In the genomic region with DNA sequence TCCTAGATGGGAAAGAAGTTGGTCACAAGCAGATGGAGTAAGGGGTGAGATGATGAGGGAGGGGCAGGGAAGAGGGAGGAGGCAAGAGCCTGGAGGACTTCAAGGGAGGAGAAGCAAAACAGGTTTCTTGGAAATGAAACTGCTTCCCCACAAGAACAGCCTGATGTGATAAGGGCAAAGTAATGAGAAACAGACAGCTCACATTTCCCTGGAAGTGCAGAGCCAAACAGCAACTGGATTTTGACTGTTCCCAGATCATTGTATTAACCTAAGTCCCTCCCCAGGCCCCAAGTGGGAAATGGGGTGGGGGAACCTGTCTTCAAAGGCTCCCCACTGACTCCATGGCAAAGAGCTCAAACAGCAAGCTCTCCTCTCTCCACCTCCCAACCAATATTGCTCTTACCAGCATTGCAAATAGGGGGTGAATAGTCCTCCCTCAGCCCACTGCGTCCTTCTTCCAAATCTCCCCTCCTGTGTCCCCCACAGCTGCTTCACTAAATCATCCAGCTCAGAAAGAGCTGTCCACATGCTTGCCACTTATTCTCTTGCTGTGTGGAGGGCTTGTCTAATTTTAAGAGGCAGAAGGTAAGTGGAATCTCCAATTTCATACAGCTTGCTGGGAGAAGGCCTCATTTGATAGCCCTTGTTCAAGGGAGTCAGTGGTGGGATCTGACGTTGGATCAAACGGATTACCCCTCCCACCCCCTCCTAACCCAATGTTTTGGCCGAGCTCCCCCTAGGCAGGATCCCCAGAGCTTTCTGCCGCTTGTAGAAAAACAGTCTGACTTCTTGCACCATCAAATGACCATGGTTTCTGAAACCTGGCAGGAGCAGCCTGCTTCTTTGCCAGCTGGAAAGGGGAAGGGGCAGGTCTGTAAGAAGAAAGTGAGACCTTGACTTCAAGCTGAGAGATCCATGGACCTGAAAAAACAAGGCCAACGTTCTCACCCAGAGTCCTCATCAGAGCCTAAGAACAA, we compare ENCODE assay signal across 17 cellular contexts. TPM values are rescaled to one million over a fixed set of nuclear protein-coding genes. Genes with fewer than 3 reads are reported as not detected.
DNase-seq lines count a peak whose midpoint lies in the region; ATAC-seq and TF ChIP-seq lines count a peak whose summit lies in the region.
"Had no signal": no experiment of that assay in that cellular context is flagged by ENCODE, and none has a peak within 500 bp of the region (broad histone marks: within the 10 kb centered on the region; RNA-seq: fewer than 3 reads in every experiment).

No MANE protein-coding gene starts in this region.

- no peak for TF ChIP-seq CTCF in mucosa of descending colon (IDR thresholded peaks at IDR 0.05)
- no peak for TF ChIP-seq CTCF in upper lobe of right lung (IDR thresholded peaks at IDR 0.05)

- ATAC-seq in mucosa of descending colon (peak; percentile 66), upper lobe of right lung (peak; percentile 27)
- ATAC-seq: CD8-positive, alpha-beta T cell had no signal

- H3K36me3 ChIP-seq in mucosa of descending colon (ENCODE audit: low read depth) (no peaks in the 10 kb centered on the region), upper lobe of right lung (no peaks in the 10 kb centered on the region)

- H3K27me3 ChIP-seq in upper lobe of right lung: no peaks in the 10 kb centered on the region

- H3K27ac ChIP-seq in upper lobe of right lung: no peak overlapping the region
- H3K27ac ChIP-seq: 22Rv1 had no signal

- DNase-seq in DMS79 treated with DMSO at 0.1 percent for 48 hours (lab: John Stamatoyannopoulos, UW) (peak; percentile 28), DMS79 (lab: John Stamatoyannopoulos, UW) (no peak), fibroblast of gingiva (ENCODE audit: low read depth) (peak; percentile 19), mucosa of descending colon (no peak), upper lobe of right lung (no peak), 8988T (no peak), amniotic stem cell (lab: John Stamatoyannopoulos, UW) (no peak), amygdala (lab: John Stamatoyannopoulos, UW) (no peak)
- DNase-seq: activated CD4-positive, alpha-beta T cell treated with anti-CD3 and anti-CD28 coated beads, Interleukin-2, amount 10 ng/mL, durations not matched to agents 24 days and 14 days; CD8-positive, alpha-beta T cell; hippocampal formation; NCI-H2107 had no signal

- H3K4me1 ChIP-seq in mucosa of descending colon (ENCODE audit: low read depth): no peaks in the 10 kb centered on the region
- H3K4me1 ChIP-seq in upper lobe of right lung: no peaks in the 10 kb centered on the region

- H3K9me3 ChIP-seq in mucosa of descending colon (no peaks in the 10 kb centered on the region), upper lobe of right lung (no peaks in the 10 kb centered on the region)

- intact Hi-C loops in mucosa of descending colon (cut with DNase I, micrococcal nuclease): no loop called here
- intact Hi-C loops in upper lobe of right lung (cut with DNase I): no loop called here

- H3K4me3 ChIP-seq in mucosa of descending colon: no peak overlapping the region
- no peak overlapping the region for H3K4me3 ChIP-seq in upper lobe of right lung

RNA-seq across cellular contexts. Expression of gene SMIM36, which starts 56.3 kb away (rescaled TPM):
- total RNA-seq in mucosa of descending colon (not detected), upper lobe of right lung (not detected)
- total RNA-seq: activated CD4-positive, alpha-beta T cell treated with anti-CD3 and anti-CD28 coated beads, Interleukin-2, amount 10 ng/mL, durations not matched to agents 24 days and 14 days; activated T-helper 1 cell treated with anti-CD3 and anti-CD28 coated beads, Interleukin-12 subunit alpha, Interleukin-12 subunit beta, Interleukin-2, Interleukin-4 antibody, amounts not matched to agents 30 ng/mL and 10 ng/mL and 1 ng/mL, durations not matched to agents 14 hours and 24 hours and 36 hours; bronchial epithelial cell; CD8-positive, alpha-beta T cell; mesenteric fat pad; subcutaneous adipose tissue had no signal

Comparison
In these comparisons a context has a peak if more than half of its experiments do, and no peak if none do; other contexts are left out.
1. DNase-seq: peak in DMS79 treated with DMSO at 0.1 percent for 48 hours (single experiment) and fibroblast of gingiva (single experiment); none in DMS79 (single experiment), mucosa of descending colon (0 of 3), upper lobe of right lung (single experiment), 8988T (single experiment), amniotic stem cell (single experiment) and amygdala (0 of 56).